Comparison of ENCODE assay signal across 24 cellular contexts in the genomic region with DNA sequence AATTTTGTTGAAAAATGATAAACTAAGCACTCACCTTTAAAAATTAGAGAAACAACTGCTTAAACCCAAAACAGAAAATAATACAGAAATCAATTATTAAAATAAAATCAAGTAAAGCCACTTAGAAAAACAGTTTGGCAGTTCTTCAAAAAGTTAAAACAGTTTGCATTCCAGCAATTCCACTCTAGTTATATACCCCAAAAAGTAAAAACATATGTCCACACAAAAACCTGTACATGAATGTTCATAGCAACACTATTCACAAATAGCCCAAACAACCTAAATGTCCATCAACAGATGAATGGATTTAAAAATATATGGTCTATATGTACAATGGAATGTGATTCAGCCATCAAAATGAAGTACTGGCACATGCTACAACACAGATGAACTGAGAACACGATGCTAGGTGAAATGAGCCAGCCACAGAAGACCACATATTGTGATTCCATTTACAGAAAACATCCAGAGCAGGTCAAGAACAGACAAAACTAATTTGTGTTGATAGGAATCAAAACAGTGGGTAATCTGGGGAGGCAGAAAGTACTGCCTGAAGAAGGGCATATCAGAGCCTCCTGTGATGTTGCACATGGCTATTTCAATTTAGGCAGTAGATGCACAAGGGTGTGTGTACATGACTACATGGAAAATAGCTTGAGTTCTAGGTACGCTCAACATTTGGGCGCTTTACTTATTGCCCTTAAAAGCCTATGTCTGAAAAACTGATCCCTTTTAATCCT.
DNase-seq lines count a peak whose midpoint lies in the region; ATAC-seq, FAIRE-seq and TF ChIP-seq lines count a peak whose summit lies in the region.
"Had no signal": no experiment of that assay in that cellular context is flagged by ENCODE, and none has a peak within 500 bp of the region (broad histone marks: within the 10 kb centered on the region; RNA-seq: fewer than 3 reads in every experiment).

No MANE protein-coding gene starts in this region.

- dilution Hi-C loops in endothelial cell of umbilical vein (cut with MboI; ENCODE audit: extremely low pct_ligation_motif_present, low sequenced_read_pairs) = no loop called here

- 72 to 86% methylated on average over 3 of the region's 3 CpGs for WGBS in upper lobe of left lung, 2 donors

- H3K27me3 ChIP-seq in endothelial cell of umbilical vein (ENCODE audit: control insufficient read depth in 2 of 2, insufficient read depth in 2 of 2, low read length in 2 of 2) = no peaks in the 10 kb centered on the region
- no peaks in the 10 kb centered on the region for H3K27me3 ChIP-seq in osteoblast (ENCODE audit: insufficient read depth, low read length)
- H3K27me3 ChIP-seq in brain microvascular endothelial cell (replicated peaks) = no peaks in the 10 kb centered on the region
- no peaks in the 10 kb centered on the region for H3K27me3 ChIP-seq in upper lobe of left lung
- H3K27me3 ChIP-seq: breast epithelium, gastrocnemius medialis, thyroid gland had no signal

- no peak for TF ChIP-seq POLR2A in endothelial cell of umbilical vein (IDR thresholded peaks at IDR 0.05; ENCODE audit: low read depth, low read length)
- TF ChIP-seq POLR2A in upper lobe of left lung (IDR thresholded peaks at IDR 0.05) = no peak

- H3K27ac Mint-ChIP-seq in activated T-cell treated with anti-CD3 and anti-CD28 coated beads, Interleukin-2, amount 50 U/mL, for 24 hours = no peak overlapping the region
- H3K27ac Mint-ChIP-seq: activated CD4-positive, alpha-beta memory T cell treated with anti-CD3 and anti-CD28 coated beads for 36 hours; CD4-positive, alpha-beta memory T cell; memory B cell had no signal

- H2AFZ ChIP-seq in endothelial cell of umbilical vein (ENCODE audit: low read depth, low read length) = no peak overlapping the region
- H2AFZ ChIP-seq in osteoblast (ENCODE audit: low read length) = no peak overlapping the region

- no peaks in the 10 kb centered on the region for H3K79me2 ChIP-seq in endothelial cell of umbilical vein (ENCODE audit: control insufficient read depth, insufficient read depth, low read length)
- peaks cover 92% of the 10 kb centered on the region for H3K79me2 ChIP-seq in osteoblast (ENCODE audit: insufficient read depth, low read length)

- DNase-seq in GM04504 (ENCODE audit: low read depth) (peak; percentile 16), SK-N-DZ (ENCODE audit: low spot score) (peak; percentile 92), endothelial cell of umbilical vein (ENCODE audit: low read depth, low spot score) (no peak), osteoblast (ENCODE audit: insufficient read length, low spot score, missing footprints) (no peak), brain microvascular endothelial cell (no peak), Kasumi-1 (lab: John Stamatoyannopoulos, UW) (no peak), upper lobe of left lung (no peak)
- no peak for DNase-seq in activated T-cell treated with anti-CD3 and anti-CD28 coated beads, Interleukin-2, amount 50 U/mL, for 24 hours
- DNase-seq: activated CD4-positive, alpha-beta memory T cell treated with anti-CD3 and anti-CD28 coated beads for 36 hours; activated CD4-positive, CD25-positive, alpha-beta regulatory T cell; activated effector memory CD4-positive, alpha-beta T cell treated with Interleukin-2 at 50 U/mL for 16 hours; CD4-positive, alpha-beta memory T cell; dermis blood vessel endothelial cell; DMS 273 treated with DMSO at 0.1 percent for 48 hours; gastrocnemius medialis; GF-D8; NCI-H1417 treated with DMSO at 0.1 percent for 48 hours; NCI-H524; stimulated activated CD4-positive, alpha-beta T cell treated with anti-CD3 and anti-CD28 coated beads, Interleukin-4, amount 100 ng/mL, for 24 hours; stimulated activated naive CD8-positive, alpha-beta T cell treated with anti-CD3 and anti-CD28 coated beads, Interleukin-15, Interleukin-2, amounts not matched to agents 100 U/mL and 50 U/mL, for 24 hours; thyroid gland had no signal

- H3K4me1 Mint-ChIP-seq in activated T-cell treated with anti-CD3 and anti-CD28 coated beads, Interleukin-2, amount 50 U/mL, for 24 hours (ENCODE audit: low read depth) = no peaks in the 10 kb centered on the region

- FAIRE-seq in endothelial cell of umbilical vein (lab: Jason Lieb, UNC) = peak; percentile 31

- no peaks in the 10 kb centered on the region for H3K36me3 Mint-ChIP-seq in activated T-cell treated with anti-CD3 and anti-CD28 coated beads, Interleukin-2, amount 50 U/mL, for 24 hours (ENCODE audit: low read depth)
- H3K36me3 Mint-ChIP-seq: activated CD4-positive, alpha-beta memory T cell treated with anti-CD3 and anti-CD28 coated beads for 36 hours; CD4-positive, alpha-beta memory T cell; memory B cell had no signal

- CTCF ChIA-PET in endothelial cell of umbilical vein (lab: Charles Lee) = no interaction called here

- H3K27ac ChIP-seq in endothelial cell of umbilical vein (ENCODE audit: insufficient read depth, low read depth, low read length) (no peak overlapping the region), osteoblast (ENCODE audit: low read depth, low read length) (no peak overlapping the region), brain microvascular endothelial cell (no peak overlapping the region), upper lobe of left lung (no peak overlapping the region)
- H3K27ac ChIP-seq: breast epithelium, RWPE1 had no signal

- H3K4me2 ChIP-seq in endothelial cell of umbilical vein (ENCODE audit: insufficient read depth, low read length) (no peak overlapping the region), osteoblast (ENCODE audit: insufficient read depth, low read length) (peak overlapping the region; percentile 20)

- no peak overlapping the region for H3K9ac ChIP-seq in endothelial cell of umbilical vein (replicated peaks; ENCODE audit: extremely low read depth, insufficient read depth, low read length)

- TF ChIP-seq EP300 in upper lobe of left lung (IDR thresholded peaks at IDR 0.05) = no peak

- TF ChIP-seq CTCF in endothelial cell of umbilical vein (IDR thresholded peaks at IDR 0.05; ENCODE audit: extremely low read depth in 1 of 2, insufficient read depth in 1 of 2, low read depth in 1 of 2, low read length in 2 of 2) = no peak
- no peak for TF ChIP-seq CTCF in osteoblast (IDR thresholded peaks at IDR 0.05; ENCODE audit: extremely low read depth, low read depth, low read length)
- no peak for TF ChIP-seq CTCF in brain microvascular endothelial cell (IDR thresholded peaks at IDR 0.05; ENCODE audit: low read depth, low read length, missing control alignments)
- TF ChIP-seq CTCF in upper lobe of left lung (IDR thresholded peaks at IDR 0.05) = no peak

- no peaks in the 10 kb centered on the region for H3K36me3 ChIP-seq in endothelial cell of umbilical vein (ENCODE audit: control insufficient read depth in 2 of 2, extremely low read depth in 1 of 2, insufficient read depth in 2 of 2, low read length in 2 of 2)
- no peaks in the 10 kb centered on the region for H3K36me3 ChIP-seq in osteoblast (ENCODE audit: insufficient read depth, low read length)
- H3K36me3 ChIP-seq in brain microvascular endothelial cell (replicated peaks) = no peaks in the 10 kb centered on the region
- H3K36me3 ChIP-seq in upper lobe of left lung = no peaks in the 10 kb centered on the region
- H3K36me3 ChIP-seq: breast epithelium, gastrocnemius medialis, thyroid gland had no signal

- no peaks in the 10 kb centered on the region for H3K9me3 ChIP-seq in endothelial cell of umbilical vein (replicated peaks; ENCODE audit: control insufficient read depth, insufficient read depth, low read length)
- no peaks in the 10 kb centered on the region for H3K9me3 ChIP-seq in osteoblast (ENCODE audit: low read depth, low read length)
- H3K9me3 ChIP-seq in upper lobe of left lung = no peaks in the 10 kb centered on the region
- H3K9me3 ChIP-seq: breast epithelium, gastrocnemius medialis, thyroid gland had no signal

- ATAC-seq in upper lobe of left lung (ENCODE audit: low FRiP score in 2 of 2) = no peak
- ATAC-seq: gastrocnemius medialis; stimulated activated naive CD8-positive, alpha-beta T cell treated with anti-CD3 and anti-CD28 coated beads, Interleukin-15, Interleukin-2, amounts not matched to agents 100 U/mL and 50 U/mL, for 24 hours had no signal

- H4K20me1 ChIP-seq in endothelial cell of umbilical vein (replicated peaks; ENCODE audit: control insufficient read depth, extremely low read depth, insufficient read depth, low read length) (no peaks in the 10 kb centered on the region), osteoblast (ENCODE audit: insufficient read depth, low read length) (peaks cover 36% of the 10 kb centered on the region)

- no TSS peak for BruUV-seq in endothelial cell of umbilical vein (replicated peaks; lab: Mats Ljungman, UMichigan)

- no peak overlapping the region for H3K4me3 Mint-ChIP-seq in activated T-cell treated with anti-CD3 and anti-CD28 coated beads, Interleukin-2, amount 50 U/mL, for 24 hours
- H3K4me3 Mint-ChIP-seq: activated CD4-positive, alpha-beta memory T cell treated with anti-CD3 and anti-CD28 coated beads for 36 hours; CD4-positive, alpha-beta memory T cell; memory B cell had no signal

- in situ Hi-C loops in brain microvascular endothelial cell (cut with HindIII; ENCODE audit: low pct_ligation_motif_present, low sequenced_read_pairs) = no loop called here

- H3K4me3 ChIP-seq in endothelial cell of umbilical vein (replicated peaks in 1 of 3; ENCODE audit: insufficient read depth in 1 of 3, low read depth in 1 of 3, low read length in 3 of 3) (no peak overlapping the region), osteoblast (ENCODE audit: insufficient read depth, low read length) (no peak overlapping the region), brain microvascular endothelial cell (ENCODE audit: low read depth, low read length) (no peak overlapping the region), upper lobe of left lung (no peak overlapping the region)
- H3K4me3 ChIP-seq: breast epithelium, gastrocnemius medialis, thyroid gland had no signal

- intact Hi-C loops in endothelial cell of umbilical vein (cut with micrococcal nuclease) = no loop called here

- H3K4me1 ChIP-seq in endothelial cell of umbilical vein (ENCODE audit: control insufficient read depth, extremely low read depth, insufficient read depth, low read length) (no peaks in the 10 kb centered on the region), osteoblast (ENCODE audit: insufficient read depth, low read length) (peaks cover 13% of the 10 kb centered on the region), upper lobe of left lung (peaks cover 0 to 9% (median 0%) of the 10 kb centered on the region in 4 donors)
- H3K4me1 ChIP-seq: breast epithelium had no signal

- POLR2A ChIA-PET in endothelial cell of umbilical vein (lab: Charles Lee) = no interaction called here

- no peaks in the 10 kb centered on the region for H3K9me1 ChIP-seq in endothelial cell of umbilical vein (replicated peaks; ENCODE audit: control insufficient read depth, extremely low read depth, insufficient read depth, low read length)

- no peaks in the 10 kb centered on the region for H3K27me3 Mint-ChIP-seq in activated T-cell treated with anti-CD3 and anti-CD28 coated beads, Interleukin-2, amount 50 U/mL, for 24 hours
- H3K27me3 Mint-ChIP-seq: activated CD4-positive, alpha-beta memory T cell treated with anti-CD3 and anti-CD28 coated beads for 36 hours; CD4-positive, alpha-beta memory T cell had no signal

- H3K9me3 Mint-ChIP-seq in activated T-cell treated with anti-CD3 and anti-CD28 coated beads, Interleukin-2, amount 50 U/mL, for 24 hours = no peaks in the 10 kb centered on the region
- H3K9me3 Mint-ChIP-seq: activated CD4-positive, alpha-beta memory T cell treated with anti-CD3 and anti-CD28 coated beads for 36 hours; CD4-positive, alpha-beta memory T cell; memory B cell had no signal

Comparison
In these comparisons a context has a peak if more than half of its experiments do, and no peak if none do; other contexts are left out.
1. DNase-seq: peak in GM04504 (single experiment) and SK-N-DZ (single experiment); none in endothelial cell of umbilical vein (single experiment), osteoblast (single experiment), brain microvascular endothelial cell (single experiment), Kasumi-1 (0 of 2), activated T-cell treated with anti-CD3 and anti-CD28 coated beads, Interleukin-2, amount 50 U/mL, for 24 hours (single experiment) and upper lobe of left lung (0 of 2).